1 cellular context compared by ENCODE assay signal in the genomic region with DNA sequence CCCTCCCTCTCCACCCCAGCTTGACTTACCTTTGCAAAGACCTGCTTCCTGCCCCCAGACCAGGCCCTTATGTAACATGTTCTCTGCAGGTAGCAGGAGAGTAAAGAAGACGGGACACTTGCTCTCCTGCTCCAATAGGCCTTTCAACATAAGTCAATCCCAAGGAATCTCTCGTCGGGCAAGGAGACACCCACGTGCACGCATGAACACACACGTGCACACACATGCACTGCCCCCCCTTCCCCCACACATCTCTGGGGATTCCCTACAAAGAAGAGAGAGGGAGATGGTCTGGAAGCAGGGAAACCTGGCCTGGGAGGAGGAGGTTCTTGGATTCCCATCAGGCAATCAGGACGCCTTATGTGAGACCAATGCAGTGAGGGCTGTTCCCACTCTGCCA.
TF ChIP-seq lines count a peak whose summit lies in the region.

No MANE protein-coding gene starts in this region.

TF ChIP-seq in HepG2, 621 proteins besides CTCF, POLR2A, EP300 and RAD21 (continued from another document):
- TF ChIP-seq ZFX (CRISPR knock-in tag; IDR thresholded peaks at IDR 0.05; ENCODE audit: low read depth), result no peak
